In the genomic region with DNA sequence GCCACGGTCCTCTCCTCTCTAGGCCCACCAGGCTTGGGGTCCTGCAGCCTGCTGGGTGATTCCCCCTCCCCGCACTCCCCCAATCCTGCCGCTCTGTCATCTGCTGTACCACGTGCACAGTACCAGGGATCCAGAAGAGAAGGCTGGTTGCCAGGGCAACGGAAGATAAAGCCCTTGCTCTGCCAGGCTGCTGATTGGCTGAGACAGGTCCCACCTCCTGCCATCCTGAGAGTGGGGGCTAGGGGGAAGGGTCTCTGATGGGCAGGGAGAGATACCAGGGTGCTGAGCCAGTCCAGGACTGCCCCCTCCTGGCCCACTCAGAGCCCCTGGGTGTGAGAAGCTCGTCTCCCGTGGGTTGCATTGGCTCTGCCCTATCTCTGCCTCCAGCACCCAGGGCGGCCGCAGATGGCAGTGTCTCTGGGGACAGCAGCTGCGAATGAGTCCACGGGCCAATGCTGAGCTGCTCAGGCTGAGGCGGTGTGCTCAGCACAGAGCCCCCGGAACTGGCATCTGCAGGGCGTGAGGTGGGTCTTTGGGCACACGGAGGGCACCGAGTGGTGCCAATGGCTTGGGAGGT, we compare ENCODE assay signal across 13 cellular contexts.
DNase-seq lines count a peak whose midpoint lies in the region; ATAC-seq and TF ChIP-seq lines count a peak whose summit lies in the region.
"Had no signal": no experiment of that assay in that cellular context is flagged by ENCODE, and none has a peak within 500 bp of the region (broad histone marks: within the 10 kb centered on the region; RNA-seq: fewer than 3 reads in every experiment).

A gene (plus strand): TSS at position 253 of the 577 bp plus-strand sequence.

- no peak for TF ChIP-seq POLR2A in IMR-90 (IDR thresholded peaks at IDR 0.05; ENCODE audit: low read depth, low read length)

- ATAC-seq in IMR-90 (ENCODE audit: low read depth), result no peak; the same call in 1 of the 2 replicates
- ATAC-seq in memory B cell (ENCODE audit: low read depth), result peak; percentile 89
- no peak for ATAC-seq in HG03442 (IDR thresholded peaks at IDR 0.05; ENCODE audit: unreplicated experiment)

- POLR2A ChIA-PET in IMR-90 (lab: Charles Lee; ENCODE audit: unreplicated experiment), result no interaction called here

- no peak within 1 kb of the TSS for H3K56ac ChIP-seq in IMR-90 (ENCODE audit: extremely low read depth, insufficient read depth, low read length)

- no peak within 1 kb of the TSS for H2BK120ac ChIP-seq in IMR-90 (ENCODE audit: low read depth, low read length)

- H3K27me3 ChIP-seq in IMR-90 (ENCODE audit: control insufficient read depth, insufficient read depth, low read length), result no peaks in the 10 kb centered on the region
- no peaks in the 10 kb centered on the region for H3K27me3 ChIP-seq in WERI-Rb-1 (ENCODE audit: insufficient read depth, low read depth, severe bottlenecking)
- H3K27me3 ChIP-seq: ovary had no signal

- H3K9me3 Mint-ChIP-seq in memory B cell, result no peaks in the 10 kb centered on the region
- H3K9me3 Mint-ChIP-seq: activated naive CD8-positive, alpha-beta T cell treated with anti-CD3 and anti-CD28 coated beads, Interleukin-2, amount 10 ng/mL, durations not matched to agents 7 days and 5 days had no signal

- no peak within 1 kb of the TSS for H4K91ac ChIP-seq in IMR-90 (ENCODE audit: insufficient read depth, low read depth, low read length)

- no peak within 1 kb of the TSS for H2AK5ac ChIP-seq in IMR-90 (ENCODE audit: low read depth, low read length)

- TF ChIP-seq RAD21 in IMR-90 (IDR thresholded peaks at IDR 0.05; ENCODE audit: low read length), result no peak

- H3K27me3 Mint-ChIP-seq in memory B cell, result peaks cover 2% of the 10 kb centered on the region
- H3K27me3 Mint-ChIP-seq: activated naive CD8-positive, alpha-beta T cell treated with anti-CD3 and anti-CD28 coated beads, Interleukin-2, amount 10 ng/mL, durations not matched to agents 7 days and 5 days had no signal

- no CpG with 5 or more reads among the region's 16 CpGs for WGBS in IMR-90 (ENCODE audit: extremely low coverage in 2 of 2, insufficient read length in 1 of 2), 2 experiments

- no peak within 1 kb of the TSS for H2BK5ac ChIP-seq in IMR-90 (ENCODE audit: low read depth, low read length, poor library complexity, severe bottlenecking)

- dilution Hi-C loops in IMR-90 (cut with HindIII; ENCODE audit: low sequenced_read_pairs, unreplicated experiment), result no loop called here

- CTCF ChIA-PET in IMR-90 (lab: Yijun Ruan, JAX), result no interaction called here

- no peaks in the 10 kb centered on the region for H3K9me1 ChIP-seq in IMR-90 (ENCODE audit: insufficient read depth, low read length)

- no peak within 1 kb of the TSS for H3K4ac ChIP-seq in IMR-90 (ENCODE audit: low read depth, low read length)

- no peaks in the 10 kb centered on the region for H3K79me1 ChIP-seq in IMR-90 (ENCODE audit: low read depth in 1 of 2, low read length in 2 of 2)

- H3K4me3 ChIP-seq in IMR-90 (ENCODE audit: insufficient read depth, low read depth, low read length) (no peak within 1 kb of the TSS), WERI-Rb-1 (ENCODE audit: low read depth, low read length) (no peak within 1 kb of the TSS)
- H3K4me3 ChIP-seq: ovary had no signal

- H3K23ac ChIP-seq in IMR-90 (ENCODE audit: low read depth, low read length), result no peak within 1 kb of the TSS

- no peak within 1 kb of the TSS for H4K5ac ChIP-seq in IMR-90 (ENCODE audit: low read depth, low read length)

- no peak within 1 kb of the TSS for H4K8ac ChIP-seq in IMR-90 (ENCODE audit: low read depth in 2 of 2, low read length in 2 of 2)

- no peaks in the 10 kb centered on the region for H3K4me1 ChIP-seq in IMR-90 (ENCODE audit: control insufficient read depth, insufficient read depth, low read length)

- H2BK20ac ChIP-seq in IMR-90 (ENCODE audit: low read depth, low read length), result no peak within 1 kb of the TSS

- H3K27ac ChIP-seq in IMR-90 (ENCODE audit: insufficient read depth, low read length) (no peak within 1 kb of the TSS), WERI-Rb-1 (no peak within 1 kb of the TSS)
- H3K27ac ChIP-seq: ovary had no signal

- H3K36me3 Mint-ChIP-seq in memory B cell, result no peaks in the 10 kb centered on the region
- H3K36me3 Mint-ChIP-seq: activated naive CD8-positive, alpha-beta T cell treated with anti-CD3 and anti-CD28 coated beads, Interleukin-2, amount 10 ng/mL, durations not matched to agents 7 days and 5 days had no signal

- DNase-seq in Ammon's horn (ENCODE audit: low spot score) (peak; percentile 97), IMR-90 (no peak), amniotic epithelial cell (ENCODE audit: low read depth) (peak; percentile 26), memory B cell (ENCODE audit: low spot score in 2 of 2) (peak in 1 of 2 donors; percentile 64), WERI-Rb-1 (no peak), mesenteric fat pad (ENCODE audit: low spot score) (no peak), NCI-H526 (lab: John Stamatoyannopoulos, UW) (no peak)
- DNase-seq: activated naive CD8-positive, alpha-beta T cell treated with anti-CD3 and anti-CD28 coated beads, Interleukin-2, amount 10 ng/mL, durations not matched to agents 7 days and 5 days; NCI-H774; ovary; SW 1271; trophoblast cell had no signal

- no peaks in the 10 kb centered on the region for H3K36me3 ChIP-seq in IMR-90 (ENCODE audit: control insufficient read depth, insufficient read depth, low read length)
- H3K36me3 ChIP-seq in WERI-Rb-1, result no peaks in the 10 kb centered on the region
- H3K36me3 ChIP-seq: ovary had no signal

- peaks cover 33% of the 10 kb centered on the region for H3K4me1 Mint-ChIP-seq in memory B cell

- no peak within 1 kb of the TSS for H3K4me2 ChIP-seq in IMR-90 (ENCODE audit: low read depth, low read length)

- H3K9me3 ChIP-seq in IMR-90 (ENCODE audit: control insufficient read depth, insufficient read depth, low read length) (no peaks in the 10 kb centered on the region), WERI-Rb-1 (ENCODE audit: severe bottlenecking) (no peaks in the 10 kb centered on the region)
- H3K9me3 ChIP-seq: ovary had no signal

- peak within 1 kb of the TSS; percentile 16 for H2AK9ac ChIP-seq in IMR-90 (replicated peaks; ENCODE audit: low read depth, low read length, poor library complexity)

- no peak for TF ChIP-seq CTCF in IMR-90 (conservative IDR thresholded peaks at IDR 0.05; ENCODE audit: low read depth, low read length)
- TF ChIP-seq CTCF in WERI-Rb-1 (IDR thresholded peaks at IDR 0.05; ENCODE audit: low read depth, low read length), result no peak

- H3K14ac ChIP-seq in IMR-90 (replicated peaks; ENCODE audit: low read depth, low read length), result no peak within 1 kb of the TSS

- H3K27ac Mint-ChIP-seq in memory B cell, result peak within 1 kb of the TSS; percentile 75
- H3K27ac Mint-ChIP-seq: activated naive CD8-positive, alpha-beta T cell treated with anti-CD3 and anti-CD28 coated beads, Interleukin-2, amount 10 ng/mL, durations not matched to agents 7 days and 5 days had no signal

- in situ Hi-C loops in IMR-90 (cut with MboI; ENCODE audit: low sequenced_read_pairs), result no loop called here

- no peaks in the 10 kb centered on the region; the same call in 1 of the 2 replicates for H4K20me1 ChIP-seq in IMR-90 (ENCODE audit: insufficient read depth, low read length)

- no peak within 1 kb of the TSS for H2AFZ ChIP-seq in IMR-90 (replicated peaks; ENCODE audit: low read length, poor library complexity)

- H3K18ac ChIP-seq in IMR-90 (ENCODE audit: low read depth, low read length), result no peak within 1 kb of the TSS

- H3K9ac ChIP-seq in IMR-90 (ENCODE audit: low read depth, low read length), result no peak within 1 kb of the TSS

- no TSS peak for BruUV-seq in IMR-90 (replicated peaks; lab: Mats Ljungman, UMichigan)

- intact Hi-C loops in IMR-90 (cut with micrococcal nuclease), result no loop called here

- H2BK15ac ChIP-seq in IMR-90 (ENCODE audit: low read depth, low read length), result no peak within 1 kb of the TSS

- peak within 1 kb of the TSS; percentile 54 for H3K4me3 Mint-ChIP-seq in memory B cell
- H3K4me3 Mint-ChIP-seq: activated naive CD8-positive, alpha-beta T cell treated with anti-CD3 and anti-CD28 coated beads, Interleukin-2, amount 10 ng/mL, durations not matched to agents 7 days and 5 days had no signal

TF ChIP-seq in IMR-90, 13 proteins besides CTCF, POLR2A, EP300 and RAD21:
- TF ChIP-seq, protein P1, sequence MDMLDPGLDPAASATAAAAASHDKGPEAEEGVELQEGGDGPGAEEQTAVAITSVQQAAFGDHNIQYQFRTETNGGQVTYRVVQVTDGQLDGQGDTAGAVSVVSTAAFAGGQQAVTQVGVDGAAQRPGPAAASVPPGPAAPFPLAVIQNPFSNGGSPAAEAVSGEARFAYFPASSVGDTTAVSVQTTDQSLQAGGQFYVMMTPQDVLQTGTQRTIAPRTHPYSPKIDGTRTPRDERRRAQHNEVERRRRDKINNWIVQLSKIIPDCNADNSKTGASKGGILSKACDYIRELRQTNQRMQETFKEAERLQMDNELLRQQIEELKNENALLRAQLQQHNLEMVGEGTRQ (IDR thresholded peaks at IDR 0.05; ENCODE audit: low read depth, low read length), result peak; percentile 51
- no peak for TF ChIP-seq CEBPB (IDR thresholded peaks at IDR 0.05; ENCODE audit: low read depth, low read length)

Comparison
In these comparisons a context has a peak if more than half of its experiments do, and no peak if none do; other contexts are left out.
1. DNase-seq: peak in Ammon's horn (single experiment) and amniotic epithelial cell (single experiment); none in IMR-90 (single experiment), WERI-Rb-1 (single experiment), mesenteric fat pad (single experiment) and NCI-H526 (0 of 2).